19 cellular contexts compared by ENCODE assay signal in the genomic region with DNA sequence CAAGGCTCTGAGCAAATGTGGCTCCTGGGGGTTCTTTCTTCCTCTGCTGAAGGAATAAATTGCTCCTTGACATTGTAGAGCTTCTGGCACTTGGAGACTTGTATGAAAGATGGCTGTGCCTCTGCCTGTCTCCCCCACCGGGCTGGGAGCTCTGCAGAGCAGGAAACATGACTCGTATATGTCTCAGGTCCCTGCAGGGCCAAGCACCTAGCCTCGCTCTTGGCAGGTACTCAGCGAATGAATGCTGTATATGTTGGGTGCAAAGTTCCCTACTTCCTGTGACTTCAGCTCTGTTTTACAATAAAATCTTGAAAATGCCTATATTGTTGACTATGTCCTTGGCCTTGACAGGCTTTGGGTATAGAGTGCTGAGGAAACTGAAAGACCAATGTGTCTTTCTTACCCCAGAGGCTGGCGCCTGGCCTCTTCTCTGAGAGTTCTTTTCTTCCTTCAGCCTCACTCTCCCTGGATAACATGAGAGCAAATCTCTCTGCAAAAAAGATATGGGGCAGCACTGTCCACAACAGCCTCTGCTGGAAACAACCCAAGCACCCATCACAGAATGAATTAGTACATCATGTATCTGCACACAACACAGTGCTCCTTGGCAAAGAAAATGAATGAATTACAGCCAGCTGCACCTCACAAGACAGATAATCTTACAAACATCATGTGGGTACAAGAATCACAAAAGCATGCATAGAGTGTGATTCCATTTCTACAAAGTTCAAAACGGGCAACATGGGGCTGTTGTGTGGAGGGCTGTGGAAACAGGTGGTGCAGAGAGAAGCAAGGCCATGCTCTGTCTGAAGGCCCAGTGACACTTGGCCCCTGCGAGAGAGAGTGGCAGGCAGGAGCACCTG. TPM values are rescaled to one million over a fixed set of nuclear protein-coding genes. Genes with fewer than 3 reads are reported as not detected.
A peak's percentile ranks its signal among the peaks of the same experiment; 100 is the strongest.
DNase-seq lines count a peak whose midpoint lies in the region; ATAC-seq, FAIRE-seq and TF ChIP-seq lines count a peak whose summit lies in the region.
"Had no signal": no experiment of that assay in that cellular context is flagged by ENCODE, and none has a peak within 500 bp of the region (broad histone marks: within the 10 kb centered on the region; RNA-seq: fewer than 3 reads in every experiment).

No MANE protein-coding gene starts in this region.

- H3K4me1 Mint-ChIP-seq in activated T-cell treated with anti-CD3 and anti-CD28 coated beads, Interleukin-2, amount 50 U/mL, for 24 hours (ENCODE audit: low read depth) = peaks cover 30% of the 10 kb centered on the region
- peaks cover 7 to 14% of the 10 kb centered on the region in 2 donors for H3K4me1 Mint-ChIP-seq in effector memory CD8-positive, alpha-beta T cell (ENCODE audit: low read depth in 2 of 2)
- H3K4me1 Mint-ChIP-seq: neural crest cell had no signal

- no peaks in the 10 kb centered on the region for H3K9me3 Mint-ChIP-seq in activated T-cell treated with anti-CD3 and anti-CD28 coated beads, Interleukin-2, amount 50 U/mL, for 24 hours
- H3K9me3 Mint-ChIP-seq in effector memory CD8-positive, alpha-beta T cell = no peaks in the 10 kb centered on the region
- H3K9me3 Mint-ChIP-seq: CD8-positive, alpha-beta memory T cell; memory B cell; neural crest cell; T-cell had no signal

- no peak for FAIRE-seq in GM12892 (lab: Jason Lieb, UNC)
- FAIRE-seq: colon, K562 had no signal

- TF ChIP-seq POLR2A in GM12892 (IDR thresholded peaks at IDR 0.05; ENCODE audit: low read depth, low read length) = no peak

- no peaks in the 10 kb centered on the region for H3K27me3 Mint-ChIP-seq in activated T-cell treated with anti-CD3 and anti-CD28 coated beads, Interleukin-2, amount 50 U/mL, for 24 hours
- H3K27me3 Mint-ChIP-seq in effector memory CD8-positive, alpha-beta T cell = no peaks in the 10 kb centered on the region
- H3K27me3 Mint-ChIP-seq: memory B cell, T-cell had no signal

- H3K4me3 Mint-ChIP-seq in activated T-cell treated with anti-CD3 and anti-CD28 coated beads, Interleukin-2, amount 50 U/mL, for 24 hours = no peak overlapping the region
- H3K4me3 Mint-ChIP-seq in effector memory CD8-positive, alpha-beta T cell = no peak overlapping the region
- H3K4me3 Mint-ChIP-seq: CD8-positive, alpha-beta memory T cell; memory B cell; neural crest cell; T-cell had no signal

- H3K27ac Mint-ChIP-seq in activated T-cell treated with anti-CD3 and anti-CD28 coated beads, Interleukin-2, amount 50 U/mL, for 24 hours = peak overlapping the region; percentile 5
- peak overlapping the region; percentile 18 to 44 for H3K27ac Mint-ChIP-seq in effector memory CD8-positive, alpha-beta T cell
- H3K27ac Mint-ChIP-seq: memory B cell, T-cell had no signal

- H3K36me3 Mint-ChIP-seq in activated T-cell treated with anti-CD3 and anti-CD28 coated beads, Interleukin-2, amount 50 U/mL, for 24 hours (ENCODE audit: low read depth) = no peaks in the 10 kb centered on the region
- no peaks in the 10 kb centered on the region for H3K36me3 Mint-ChIP-seq in effector memory CD8-positive, alpha-beta T cell (ENCODE audit: insufficient read depth)
- H3K36me3 Mint-ChIP-seq: CD8-positive, alpha-beta memory T cell; memory B cell; T-cell had no signal

- no peak for ATAC-seq in effector memory CD8-positive, alpha-beta T cell (replicated peaks)
- ATAC-seq in GM21723 (IDR thresholded peaks at IDR 0.05; ENCODE audit: unreplicated experiment) = no peak
- ATAC-seq: K562 had no signal

- DNase-seq in activated T-cell treated with anti-CD3 and anti-CD28 coated beads, Interleukin-2, amount 50 U/mL, for 24 hours = no peak
- no peak for DNase-seq in activated T-cell treated with anti-CD3 and anti-CD28 coated beads, Interleukin-2, amount 50 U/mL, for 1 hour
- DNase-seq in NCI-H226 (peak; percentile 61), renal cortical epithelial cell (ENCODE audit: low read depth) (peak; percentile 42), GM12892 (ENCODE audit: insufficient read length) (no peak), SHP77 (lab: John Stamatoyannopoulos, UW) (no peak)
- no peak for DNase-seq in effector memory CD8-positive, alpha-beta T cell
- DNase-seq: anterior cingulate cortex; CD8-positive, alpha-beta memory T cell; NCI-H1105; NCI-H2171 treated with DMSO at 0.1 percent for 48 hours; retina; T-cell; uterus had no signal

RNA-seq across cellular contexts. Expression of gene IL1RN, which starts 6.5 kb away (rescaled TPM):
- total RNA-seq in renal cortical epithelial cell = 1.6 TPM in 1 of 2 replicates, not detected in the other
- polyA plus RNA-seq in GM12892 (2012; ENCODE audit: missing spikeins) = not detected
- total RNA-seq: K562, neural crest cell, T-cell had no signal
- polyA plus RNA-seq: CD8-positive, alpha-beta memory T cell had no signal

RNA-seq across cellular contexts. Expression of gene PSD4, which starts 39.8 kb away (rescaled TPM):
- total RNA-seq in renal cortical epithelial cell = 13.5 and 28.7 TPM in 2 replicates
- polyA plus RNA-seq in GM12892 (2012; ENCODE audit: missing spikeins) = 34.7 TPM

Comparison
In these comparisons a context has a peak if more than half of its experiments do, and no peak if none do; other contexts are left out.
1. DNase-seq: peak in NCI-H226 (single experiment) and renal cortical epithelial cell (single experiment); none in activated T-cell treated with anti-CD3 and anti-CD28 coated beads, Interleukin-2, amount 50 U/mL, for 24 hours (single experiment), activated T-cell treated with anti-CD3 and anti-CD28 coated beads, Interleukin-2, amount 50 U/mL, for 1 hour (single experiment), effector memory CD8-positive, alpha-beta T cell (0 of 3), GM12892 (single experiment) and SHP77 (0 of 2).